In the genomic region with DNA sequence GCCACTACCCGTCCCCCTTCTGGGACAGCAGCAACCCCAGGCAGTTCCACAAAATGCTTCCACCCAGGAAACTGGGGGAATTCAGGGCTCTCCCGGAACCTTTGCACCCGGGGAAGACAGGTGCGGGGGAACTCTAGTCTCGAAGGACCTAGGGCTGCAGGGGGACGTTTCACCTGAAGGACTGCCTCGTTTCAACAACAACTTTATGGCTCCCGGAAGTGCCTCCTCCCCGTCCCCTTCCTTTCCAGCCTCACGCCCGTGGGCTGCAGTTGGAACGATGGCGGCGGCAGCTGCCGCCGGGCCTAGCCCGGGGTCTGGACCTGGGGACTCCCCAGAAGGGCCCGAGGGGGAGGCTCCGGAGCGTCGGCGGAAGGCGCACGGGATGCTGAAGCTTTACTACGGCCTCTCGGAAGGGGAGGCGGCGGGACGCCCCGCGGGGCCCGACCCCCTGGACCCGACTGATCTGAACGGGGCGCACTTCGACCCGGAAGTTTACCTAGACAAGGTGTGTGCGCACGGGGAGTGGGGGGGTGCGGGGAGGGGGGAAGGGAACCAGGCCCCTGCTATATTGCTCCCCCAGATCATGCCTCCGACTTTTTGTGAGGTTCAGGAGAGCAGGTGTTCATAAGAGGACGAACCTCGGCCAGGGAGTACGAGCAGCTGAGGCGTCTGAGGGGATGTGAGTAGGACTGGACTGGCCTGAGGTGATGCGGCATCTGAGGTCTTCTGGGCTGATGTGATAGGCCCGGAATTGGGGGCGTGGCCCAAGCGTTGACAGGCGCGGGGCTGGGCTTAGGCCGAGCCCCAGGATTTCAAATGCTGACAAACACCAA, we compare ENCODE assay signal across 8 cellular contexts.
DNase-seq lines count a peak whose midpoint lies in the region; ATAC-seq and TF ChIP-seq lines count a peak whose summit lies in the region.

Gene VPS51 (plus strand): TSS at position 241 of the 833 bp plus-strand sequence. CDS start 37 bp downstream, at position 278.

- POLR2A ChIA-PET in AG04449 (lab: Yijun Ruan, JAX): interaction anchor here (0.6 to 1.6 kb wide), 7 partner anchors 11 to 261 kb away, joined by 3 to 8 read pairs (median 4); partner anchors contain the start of genes FAU, MRPL49 and TM7SF2

- peak; percentile 80 for ATAC-seq in GM18907 (IDR thresholded peaks at IDR 0.05; ENCODE audit: unreplicated experiment)
- peak; percentile 88 for ATAC-seq in HG03159 (IDR thresholded peaks at IDR 0.05; ENCODE audit: unreplicated experiment)

- DNase-seq in AG04449 (ENCODE audit: low read depth, low spot score): no peak
- peak; percentile 92 for DNase-seq in NCI-H345 (lab: John Stamatoyannopoulos, UW)
- peak; percentile 80 for DNase-seq in activated CD4-positive, CD25-positive, alpha-beta regulatory T cell treated with anti-CD3 and anti-CD28 coated beads, Interleukin-2, amount 50 U/mL, for 16 hours (ENCODE audit: low read depth, low spot score)
- peak; percentile 84 for DNase-seq in central memory CD4-positive, alpha-beta T cell
- peak; percentile 93 for DNase-seq in iris pigment epithelial cell (ENCODE audit: low read depth)
- DNase-seq in stimulated activated CD4-positive, alpha-beta T cell treated with anti-CD3 and anti-CD28 coated beads, Interleukin-12 subunit alpha, Interleukin-12 subunit beta, amount 100 ng/mL, for 24 hours (ENCODE audit: low read depth in 2 of 2): peak; percentile 71 to 80

- TF ChIP-seq CTCF in AG04449 (IDR thresholded peaks at IDR 0.05; ENCODE audit: insufficient read depth, low read length, missing control alignments): no peak

- peak within 1 kb of the TSS; percentile 76 for H3K4me3 ChIP-seq in AG04449 (ENCODE audit: low read depth, low read length)

- CTCF ChIA-PET in AG04449 (lab: Yijun Ruan, JAX): interaction anchor here (1.5 to 7.7 kb wide), 4 partner anchors 14 to 84 kb away, joined by 7 to 169 read pairs (median 7); partner anchors contain the start of genes ARL2, TM7SF2 and ZNHIT2
